Comparison of ENCODE assay signal across 1 cellular context in genomic region chr1:16633540-16634282, GRCh38.
A peak's percentile ranks its signal among the peaks of the same experiment; 100 is the strongest.
TF ChIP-seq lines count a peak whose summit lies in the region.

No MANE protein-coding gene starts in this region.

TF ChIP-seq in HepG2, 621 proteins besides CTCF, POLR2A, EP300 and RAD21 (continued from another document):
- 0 out of 2 replicates have a peak, but pooled peaks have one; percentile 28 for TF ChIP-seq MXD3 (CRISPR knock-in tag; IDR thresholded peaks at IDR 0.05)
